ENCODE assay signal across 20 cellular contexts in the genomic region with DNA sequence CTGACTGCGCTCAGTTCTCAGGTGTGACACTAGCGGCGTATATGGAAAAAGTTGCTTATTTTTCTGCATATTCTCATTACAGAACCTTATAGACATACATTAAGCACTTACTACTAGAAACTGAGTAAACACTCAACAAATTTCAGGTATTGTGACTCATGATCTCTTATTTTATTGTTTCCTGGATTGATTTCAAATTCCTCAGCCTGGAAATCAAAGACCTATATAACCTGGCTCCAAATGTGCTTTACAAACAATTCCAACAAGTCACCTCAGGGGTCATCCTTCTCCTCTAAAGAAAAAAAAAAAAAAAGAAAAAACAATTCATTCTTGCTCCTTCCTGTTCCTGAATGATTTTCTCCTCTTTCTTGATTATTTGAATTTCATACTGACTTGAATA.
"Had no signal": no experiment of that assay in that cellular context is flagged by ENCODE, and none has a peak within 500 bp of the region (broad histone marks: within the 10 kb centered on the region; RNA-seq: fewer than 3 reads in every experiment).

No MANE protein-coding gene starts in this region.

- H3K4me1 Mint-ChIP-seq: natural killer cell; stimulated activated naive B cell treated with anti-CD40 and anti-IgM and Interleukin-4, amounts not matched to agents 10 μg/mL and 1 μg/mL and 100 μg/mL, for 72 hours; stimulated activated naive CD8-positive, alpha-beta T cell treated with anti-CD3 and anti-CD28 coated beads, Interleukin-15, amount 100 ng/mL, for 72 hours had no signal

- H3K4me3 ChIP-seq: ovary, right atrium auricular region, sigmoid colon, skin epidermis, testis, tibial nerve, upper lobe of right lung, vagina had no signal

- DNase-seq: effector CD8-positive, alpha-beta T cell; foreskin melanocyte; head of caudate nucleus; hypothalamus; kidney glomerular epithelial cell; natural killer cell; ovary; sigmoid colon; stimulated activated CD4-positive, alpha-beta T cell treated with anti-CD3 and anti-CD28 coated beads, Interleukin-2, amount 100 ng/mL, for 24 hours; stimulated activated CD4-positive, alpha-beta T cell treated with anti-CD3 and anti-CD28 coated beads, Interleukin-4, amount 100 ng/mL, for 4 hours; stimulated activated naive B cell treated with anti-CD40 and anti-IgM and Interleukin-4, amounts not matched to agents 10 μg/mL and 1 μg/mL and 100 μg/mL, for 72 hours; stimulated activated naive CD8-positive, alpha-beta T cell treated with anti-CD3 and anti-CD28 coated beads, Interleukin-15, amount 100 ng/mL, for 72 hours; testis; upper lobe of right lung had no signal

- H3K27ac Mint-ChIP-seq: natural killer cell; stimulated activated naive B cell treated with anti-CD40 and anti-IgM and Interleukin-4, amounts not matched to agents 10 μg/mL and 1 μg/mL and 100 μg/mL, for 72 hours; stimulated activated naive CD8-positive, alpha-beta T cell treated with anti-CD3 and anti-CD28 coated beads, Interleukin-15, amount 100 ng/mL, for 72 hours had no signal

- H3K4me1 ChIP-seq: right atrium auricular region, sigmoid colon, testis, tibial nerve, upper lobe of right lung, vagina had no signal

- H3K9me3 ChIP-seq: ovary, sigmoid colon, testis, tibial nerve, upper lobe of right lung, vagina had no signal

- H3K36me3 Mint-ChIP-seq: natural killer cell; stimulated activated naive B cell treated with anti-CD40 and anti-IgM and Interleukin-4, amounts not matched to agents 10 μg/mL and 1 μg/mL and 100 μg/mL, for 72 hours had no signal

- H3K36me3 ChIP-seq: ovary, right atrium auricular region, sigmoid colon, tibial nerve, upper lobe of right lung, vagina had no signal

- H3K4me3 Mint-ChIP-seq: natural killer cell; neural crest cell; stimulated activated naive B cell treated with anti-CD40 and anti-IgM and Interleukin-4, amounts not matched to agents 10 μg/mL and 1 μg/mL and 100 μg/mL, for 72 hours; stimulated activated naive CD8-positive, alpha-beta T cell treated with anti-CD3 and anti-CD28 coated beads, Interleukin-15, amount 100 ng/mL, for 72 hours had no signal

- H3K27me3 Mint-ChIP-seq: stimulated activated naive B cell treated with anti-CD40 and anti-IgM and Interleukin-4, amounts not matched to agents 10 μg/mL and 1 μg/mL and 100 μg/mL, for 72 hours; stimulated activated naive CD8-positive, alpha-beta T cell treated with anti-CD3 and anti-CD28 coated beads, Interleukin-15, amount 100 ng/mL, for 72 hours had no signal

- H3K27ac ChIP-seq: ovary, right atrium auricular region, sigmoid colon, skin epidermis, testis, tibial nerve, upper lobe of right lung, vagina had no signal

- FAIRE-seq: islet of Langerhans had no signal

- ATAC-seq: natural killer cell; stimulated activated naive B cell treated with anti-CD40 and anti-IgM and Interleukin-4, amounts not matched to agents 10 μg/mL and 1 μg/mL and 100 μg/mL, for 72 hours; stimulated activated naive CD8-positive, alpha-beta T cell treated with anti-CD3 and anti-CD28 coated beads, Interleukin-15, amount 100 ng/mL, for 72 hours; upper lobe of right lung had no signal

- H3K27me3 ChIP-seq: ovary, right atrium auricular region, sigmoid colon, testis, tibial nerve, upper lobe of right lung, vagina had no signal
